Comparison of ENCODE assay signal across 16 cellular contexts in genomic region chr1:235644693-235645305, GRCh38. TPM values are rescaled to one million over a fixed set of nuclear protein-coding genes. Genes with fewer than 3 reads are reported as not detected.
"Had no signal": no experiment of that assay in that cellular context is flagged by ENCODE, and none has a peak within 500 bp of the region (broad histone marks: within the 10 kb centered on the region; RNA-seq: fewer than 3 reads in every experiment).

No MANE protein-coding gene starts in this region.

- H3K9me3 ChIP-seq: psoas muscle had no signal

- H3K9me3 Mint-ChIP-seq: activated naive CD8-positive, alpha-beta T cell treated with anti-CD3 and anti-CD28 coated beads, Interleukin-2, amount 10 ng/mL, durations not matched to agents 7 days and 5 days; activated T-cell treated with anti-CD3 and anti-CD28 coated beads, Interleukin-2, amount 50 U/mL, for 24 hours; endodermal cell had no signal

- DNase-seq: activated CD4-positive, alpha-beta T cell treated with anti-CD3 and anti-CD28 coated beads for 36 hours; activated naive CD8-positive, alpha-beta T cell treated with anti-CD3 and anti-CD28 coated beads, Interleukin-2, amount 10 ng/mL, durations not matched to agents 7 days and 5 days; activated T-cell treated with anti-CD3 and anti-CD28 coated beads, Interleukin-2, amount 50 U/mL, for 24 hours; anterior cingulate cortex; dermis blood vessel endothelial cell; endodermal cell; erythroblast; hippocampal formation; left cardiac atrium; naive thymus-derived CD4-positive, alpha-beta T cell; occipital lobe; psoas muscle; stimulated activated CD4-positive, alpha-beta T cell treated with anti-CD3 and anti-CD28 coated beads, Interleukin-12 subunit alpha, Interleukin-12 subunit beta, amount 100 ng/mL, for 4 hours; stimulated activated naive CD4-positive, alpha-beta T cell treated with Interleukin-2 at 50 U/mL for 16 hours; trophoblast cell had no signal

- H3K27ac ChIP-seq: psoas muscle had no signal

- H3K4me3 ChIP-seq: psoas muscle had no signal

- H3K36me3 Mint-ChIP-seq: activated naive CD8-positive, alpha-beta T cell treated with anti-CD3 and anti-CD28 coated beads, Interleukin-2, amount 10 ng/mL, durations not matched to agents 7 days and 5 days had no signal

- ATAC-seq: activated CD4-positive, alpha-beta T cell treated with anti-CD3 and anti-CD28 coated beads for 36 hours; left cardiac atrium; naive thymus-derived CD4-positive, alpha-beta T cell; psoas muscle; sciatic nerve had no signal

- H3K4me3 Mint-ChIP-seq: activated CD4-positive, alpha-beta T cell treated with anti-CD3 and anti-CD28 coated beads for 36 hours; activated naive CD8-positive, alpha-beta T cell treated with anti-CD3 and anti-CD28 coated beads, Interleukin-2, amount 10 ng/mL, durations not matched to agents 7 days and 5 days; activated T-cell treated with anti-CD3 and anti-CD28 coated beads, Interleukin-2, amount 50 U/mL, for 24 hours; endodermal cell had no signal

- H3K27ac Mint-ChIP-seq: activated CD4-positive, alpha-beta T cell treated with anti-CD3 and anti-CD28 coated beads for 36 hours; activated naive CD8-positive, alpha-beta T cell treated with anti-CD3 and anti-CD28 coated beads, Interleukin-2, amount 10 ng/mL, durations not matched to agents 7 days and 5 days; activated T-cell treated with anti-CD3 and anti-CD28 coated beads, Interleukin-2, amount 50 U/mL, for 24 hours; endodermal cell had no signal

RNA-seq across cellular contexts. Expression of gene GNG4, which starts 4.8 kb away (rescaled TPM):
- total RNA-seq: activated naive CD8-positive, alpha-beta T cell treated with anti-CD3 and anti-CD28 coated beads, Interleukin-2, amount 10 ng/mL, durations not matched to agents 7 days and 5 days; psoas muscle had no signal
- polyA plus RNA-seq: naive thymus-derived CD4-positive, alpha-beta T cell had no signal
